In genomic region chr15:27490867-27491595, GRCh38 we compare ENCODE assay signal across 19 cellular contexts.
A peak's percentile ranks its signal among the peaks of the same experiment; 100 is the strongest.
DNase-seq lines count a peak whose midpoint lies in the region; ATAC-seq, FAIRE-seq and TF ChIP-seq lines count a peak whose summit lies in the region.
"Had no signal": no experiment of that assay in that cellular context is flagged by ENCODE, and none has a peak within 500 bp of the region (broad histone marks: within the 10 kb centered on the region; RNA-seq: fewer than 3 reads in every experiment).

No MANE protein-coding gene starts in this region.

- no peak overlapping the region for H2BK20ac ChIP-seq in H1 (ENCODE audit: low read length)

- H2BK120ac ChIP-seq in H1 (replicated peaks; ENCODE audit: low read depth, low read length) = no peak overlapping the region

- intact Hi-C loops in left lung (cut with DNase I) (no loop called here), thyroid gland (cut with DNase I) (no loop called here), pancreas (cut with DNase I) (loop anchor here in 1 of 3 donors (10.0 kb wide), 1 partner anchor 46 kb away; no protein-coding TSS in a partner anchor)

- peak; percentile 81 for DNase-seq in RCC 7860 (ENCODE audit: low spot score)
- DNase-seq in H1 (ENCODE audit: low read depth in 1 of 2, low spot score in 2 of 2) = no peak
- DNase-seq in left lung = no peak
- peak; percentile 79 to 83 for DNase-seq in thyroid gland
- DNase-seq in NCI-H82 treated with DMSO at 0.1 percent for 48 hours (lab: John Stamatoyannopoulos, UW; ENCODE audit: unreplicated experiment) = no peak
- no peak for DNase-seq in pancreas
- DNase-seq: ACHN, AML-193, COR-L47, DMS153, GOT3, IMR-90, Karpas-422, MM.1S, NCI-H1105, NCI-H1694 treated with DMSO at 0.1 percent for 48 hours, PC-9 had no signal

- no peak overlapping the region for H2BK5ac ChIP-seq in H1 (ENCODE audit: low read depth, low read length)

- no peaks in the 10 kb centered on the region for H3K79me1 ChIP-seq in H1 (ENCODE audit: low read depth, low read length)

- H3K9me3 ChIP-seq in H1 (ENCODE audit: insufficient read depth in 2 of 2, low read depth in 1 of 2, low read length in 1 of 2) (no peaks in the 10 kb centered on the region), left lung (peaks cover 0 to 4% of the 10 kb centered on the region in 2 donors), thyroid gland (no peaks in the 10 kb centered on the region), pancreas (no peaks in the 10 kb centered on the region)

- H2AFZ ChIP-seq in H1 (ENCODE audit: low read length) = no peak overlapping the region
- H2AFZ ChIP-seq: PC-9 had no signal

- TF ChIP-seq POLR2A in H1 (IDR thresholded peaks at IDR 0.05; ENCODE audit: control extremely low read depth in 1 of 2, low read depth in 2 of 2, low read length in 2 of 2) (no peak), thyroid gland (IDR thresholded peaks at IDR 0.05) (no peak)

- CTCF ChIA-PET in H1 (lab: Charles Lee; ENCODE audit: partially characterized antibody) = interaction anchor here (0.6 kb wide), 1 partner anchor 984 kb away, joined by 3 read pairs; no protein-coding TSS in a partner anchor

- peak; percentile 33 for ATAC-seq in left lung
- ATAC-seq in HG02970 (IDR thresholded peaks at IDR 0.05; ENCODE audit: low FRiP score, unreplicated experiment) = no peak
- no peak for ATAC-seq in HG03432 (IDR thresholded peaks at IDR 0.05; ENCODE audit: unreplicated experiment)
- no peak for ATAC-seq in pancreas

- TF ChIP-seq EP300 in H1 (IDR thresholded peaks at IDR 0.05; ENCODE audit: borderline replicate concordance in 1 of 2, low read depth in 2 of 2, low read length in 2 of 2) = no peak

- H3K4me3 ChIP-seq in H1 (ENCODE audit: extremely low read depth in 1 of 4, insufficient read depth in 2 of 4, low read depth in 3 of 4, low read length in 4 of 4) (no peak overlapping the region), left lung (no peak overlapping the region), thyroid gland (replicated peaks in 1 of 3) (no peak overlapping the region), pancreas (no peak overlapping the region)
- H3K4me3 ChIP-seq: PC-9 had no signal

- H3K56ac ChIP-seq in H1 (replicated peaks; ENCODE audit: insufficient read length, low read depth, low read length) = no peak overlapping the region

- no peak overlapping the region for H3K9ac ChIP-seq in H1 (replicated peaks in 1 of 4; ENCODE audit: extremely low read depth in 1 of 4, low read depth in 3 of 4, low read length in 3 of 4)

- POLR2A ChIA-PET in H1 (lab: Charles Lee; ENCODE audit: partially characterized antibody) = no interaction called here

- FAIRE-seq in RCC 7860 (lab: Jason Lieb, UNC) (no peak), H1 (lab: Jason Lieb, UNC) (no peak), pancreas (lab: Jason Lieb, UNC) (no peak)

- no peak for TF ChIP-seq RAD21 in H1 (IDR thresholded peaks at IDR 0.05 in 1 of 2, conservative IDR thresholded peaks at IDR 0.05 in 1 of 2; ENCODE audit: low read depth in 2 of 2, low read length in 2 of 2)

- H2AK5ac ChIP-seq in H1 (ENCODE audit: low read depth, low read length) = no peak overlapping the region

- no peaks in the 10 kb centered on the region for H4K20me1 ChIP-seq in H1 (replicated peaks in 1 of 2; ENCODE audit: control insufficient read depth in 1 of 2, insufficient read depth in 2 of 2, low read length in 2 of 2)

- peak overlapping the region; percentile 88; the same call in 1 of the 2 replicates for H2BK12ac ChIP-seq in H1 (ENCODE audit: low read depth, low read length)

- no peak overlapping the region for H4K5ac ChIP-seq in H1 (ENCODE audit: insufficient read length, low read depth, low read length)

- no peak overlapping the region for H3K4ac ChIP-seq in H1 (replicated peaks; ENCODE audit: insufficient read length, low read depth, low read length)

- 65% methylated on average over 12 of the region's 12 CpGs; no CpG with 5 or more reads in 1 of the 2 experiments for WGBS in H1 (ENCODE audit: extremely low coverage in 1 of 2, insufficient coverage in 1 of 2, insufficient read length in 1 of 2, insufficient replicate concordance in 2 of 2, low coverage in 1 of 2, low lambda C conversion rate in 2 of 2, missing lambda C conversion rate in 1 of 2), 2 experiments
- WGBS in thyroid gland, 2 donors = 37 to 47% methylated on average over 9 to 12 of the region's 12 CpGs
- 56 to 66% methylated on average over 12 of the region's 12 CpGs for WGBS in pancreas, 2 donors

- no peak overlapping the region for H4K91ac ChIP-seq in H1 (replicated peaks; ENCODE audit: insufficient read length, low read length)

- H2BK15ac ChIP-seq in H1 (ENCODE audit: low read length) = peak overlapping the region; percentile 23; the same call in 1 of the 2 replicates

- TF ChIP-seq CTCF in H1 (IDR thresholded peaks at IDR 0.05; ENCODE audit: control extremely low read depth in 1 of 3, insufficient read depth in 1 of 3, low read depth in 1 of 3, low read length in 3 of 3) = no peak
- no peak for TF ChIP-seq CTCF in left lung (IDR thresholded peaks at IDR 0.05)
- TF ChIP-seq CTCF in thyroid gland (IDR thresholded peaks at IDR 0.05) = no peak
- TF ChIP-seq CTCF in pancreas (IDR thresholded peaks at IDR 0.05) = no peak

- H3K4me2 ChIP-seq in H1 (ENCODE audit: insufficient read depth in 1 of 2, low read depth in 2 of 2, low read length in 2 of 2) = 0 out of 4 replicates have a peak overlapping the region, but pooled peaks of 1 of the 2 experiments have one; percentile 24
- H3K4me2 ChIP-seq: PC-9 had no signal

- H3K23me2 ChIP-seq in H1 (ENCODE audit: low read depth, low read length) = no peaks in the 10 kb centered on the region

- H3K36me3 ChIP-seq in H1 (ENCODE audit: control insufficient read depth in 2 of 4, insufficient read depth in 4 of 4, low read length in 3 of 4) = no peaks in the 10 kb centered on the region
- no peaks in the 10 kb centered on the region for H3K36me3 ChIP-seq in left lung
- H3K36me3 ChIP-seq in thyroid gland = no peaks in the 10 kb centered on the region
- H3K36me3 ChIP-seq in pancreas = no peaks in the 10 kb centered on the region

- H3K4me1 ChIP-seq in H1 (replicated peaks in 1 of 4; ENCODE audit: control insufficient read depth in 3 of 4, insufficient read depth in 4 of 4, low read length in 3 of 4) = peaks cover 3 to 6% (median 3%) of the 10 kb centered on the region in 4 experiments; a peak in 6 of 7 replicates
- H3K4me1 ChIP-seq in left lung = no peaks in the 10 kb centered on the region
- H3K4me1 ChIP-seq in thyroid gland = peaks cover 17 to 23% of the 10 kb centered on the region in 2 donors
- H3K4me1 ChIP-seq in pancreas = no peaks in the 10 kb centered on the region

- H3K23ac ChIP-seq in H1 (ENCODE audit: insufficient read length) = no peak overlapping the region

- H3K79me2 ChIP-seq in H1 (ENCODE audit: control insufficient read depth in 1 of 2, insufficient read depth in 2 of 2, low read length in 2 of 2) = no peaks in the 10 kb centered on the region

- H3K27ac ChIP-seq in H1 (ENCODE audit: low read depth, low read length) = no peak overlapping the region
- peak overlapping the region in 1 of 2 donors; percentile 7 for H3K27ac ChIP-seq in left lung
- peak overlapping the region in 2 of 3 donors; percentile 34 to 66 for H3K27ac ChIP-seq in thyroid gland
- no peak overlapping the region for H3K27ac ChIP-seq in pancreas
- H3K27ac ChIP-seq: PC-9 had no signal

- H4K8ac ChIP-seq in H1 (ENCODE audit: extremely low read depth, insufficient read depth, low read length) = no peak overlapping the region

- H3K27me3 ChIP-seq in H1 (replicated peaks in 1 of 4; ENCODE audit: control insufficient read depth in 3 of 4, extremely low read depth in 1 of 4, insufficient read depth in 3 of 4, low read length in 3 of 4) = no peaks in the 10 kb centered on the region
- H3K27me3 ChIP-seq in left lung = no peaks in the 10 kb centered on the region
- no peaks in the 10 kb centered on the region for H3K27me3 ChIP-seq in thyroid gland
- no peaks in the 10 kb centered on the region for H3K27me3 ChIP-seq in pancreas

- H3K18ac ChIP-seq in H1 (ENCODE audit: extremely low read depth, low read length) = no peak overlapping the region; the same call in 1 of the 2 replicates

- H3K14ac ChIP-seq in H1 (ENCODE audit: insufficient read length) = no peak overlapping the region

TF ChIP-seq in H1, 55 proteins besides CTCF, POLR2A, EP300 and RAD21:
- TF ChIP-seq SIRT6 (IDR thresholded peaks at IDR 0.05; ENCODE audit: low read length) = no peak
- no peak for TF ChIP-seq SRF (IDR thresholded peaks at IDR 0.05; ENCODE audit: low read depth, low read length)
- no peak for TF ChIP-seq CEBPB (IDR thresholded peaks at IDR 0.05; ENCODE audit: low read depth, low read length)
- TF ChIP-seq TCF12 (IDR thresholded peaks at IDR 0.05; ENCODE audit: low read depth, low read length) = peak; percentile 58; the same call in 1 of the 2 replicates
- peak; percentile 79 for TF ChIP-seq TEAD4 (IDR thresholded peaks at IDR 0.05; ENCODE audit: low read depth, low read length)
- TF ChIP-seq GTF2F1 (IDR thresholded peaks at IDR 0.05; ENCODE audit: borderline replicate concordance, low read depth, low read length) = no peak
- no peak for TF ChIP-seq SAP30 (IDR thresholded peaks at IDR 0.05; ENCODE audit: insufficient read depth, insufficient replicate concordance, low read length)
- no peak for TF ChIP-seq TAF1 (IDR thresholded peaks at IDR 0.05; ENCODE audit: low read depth, low read length)

Comparison
In these comparisons a context has a peak if more than half of its experiments do, and no peak if none do; other contexts are left out.
1. DNase-seq: peak in RCC 7860 (single experiment) and thyroid gland (2 of 2); none in H1 (0 of 2), left lung (0 of 2), NCI-H82 treated with DMSO at 0.1 percent for 48 hours (single experiment) and pancreas (0 of 6).
2. H3K27ac ChIP-seq: peak in thyroid gland (2 of 3); none in H1 (single experiment) and pancreas (0 of 4).